ENCODE assay signal across 7 cellular contexts in the genomic region with DNA sequence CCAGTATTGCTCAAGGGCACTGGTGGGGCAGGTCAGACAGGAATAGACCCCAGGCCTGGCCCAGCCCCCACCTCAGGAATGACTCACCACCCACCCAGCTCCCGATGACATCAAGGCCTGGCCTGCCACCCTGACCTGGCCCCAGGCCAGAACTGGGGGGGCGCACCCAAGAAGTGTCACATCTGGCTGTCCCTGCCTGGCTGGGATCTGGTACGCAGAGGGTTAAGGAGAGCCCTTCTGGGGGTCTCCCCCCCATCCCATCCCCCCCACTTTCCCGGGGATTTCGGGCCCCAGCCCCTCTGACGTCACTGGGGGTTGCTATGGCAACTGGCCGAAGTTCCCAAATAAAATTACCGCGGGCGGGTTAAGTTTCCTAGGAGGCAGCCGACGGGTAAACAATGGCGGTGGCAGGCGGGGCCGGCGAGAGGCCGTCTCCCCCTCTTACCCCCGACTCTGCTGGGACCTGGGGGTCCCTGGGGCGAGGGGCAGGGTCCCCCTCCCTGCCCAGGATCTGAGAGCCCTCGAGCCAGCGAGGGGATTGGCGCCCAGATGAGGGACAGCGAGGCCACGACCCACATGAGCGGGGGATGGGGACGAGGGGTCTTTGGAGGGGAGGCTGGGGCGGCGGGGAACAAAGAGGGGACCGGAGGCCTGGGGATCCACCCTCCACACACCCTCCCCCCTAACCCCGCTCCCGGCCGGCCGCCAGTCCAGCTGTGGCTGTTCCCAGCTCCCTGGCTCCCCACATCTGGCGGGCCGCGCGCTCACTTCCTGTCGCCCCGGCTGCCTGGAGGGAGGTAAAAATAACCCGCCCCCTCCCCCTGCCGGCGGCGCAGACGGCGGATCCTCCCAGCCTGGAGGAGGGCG.
A peak's percentile ranks its signal among the peaks of the same experiment; 100 is the strongest.
DNase-seq lines count a peak whose midpoint lies in the region; ATAC-seq lines count a peak whose summit lies in the region.

No MANE protein-coding gene starts in this region.

- peak; percentile 16 for ATAC-seq in GM18508 (IDR thresholded peaks at IDR 0.05; ENCODE audit: insufficient read depth, unreplicated experiment)
- ATAC-seq in HG03060 (IDR thresholded peaks at IDR 0.05; ENCODE audit: low read depth, unreplicated experiment) = peak; percentile 8
- ATAC-seq in activated CD4-positive, CD25-positive, alpha-beta regulatory T cell treated with anti-CD3 and anti-CD28 coated beads, Interleukin-2, amount 50 U/mL, for 24 hours = peak; percentile 39 to 49

- peak; percentile 91 for DNase-seq in NCI-H2227 (lab: John Stamatoyannopoulos, UW; ENCODE audit: unreplicated experiment)
- peak; percentile 79 for DNase-seq in cerebellar cortex (ENCODE audit: low spot score)
- DNase-seq in kidney tubule cell (ENCODE audit: low spot score) = peak; percentile 92
- DNase-seq in stimulated activated CD4-positive, alpha-beta T cell treated with anti-CD3 and anti-CD28 coated beads, Interleukin-1b, Interleukin-23, amount 100 ng/mL, for 1 hour (ENCODE audit: low read depth in 2 of 2) = peak; percentile 65 to 80

Comparison
In these comparisons a context has a peak if more than half of its experiments do, and no peak if none do; other contexts are left out.
1. Peak in every context shown above with its lines: DNase-seq and ATAC-seq.